In the genomic region with DNA sequence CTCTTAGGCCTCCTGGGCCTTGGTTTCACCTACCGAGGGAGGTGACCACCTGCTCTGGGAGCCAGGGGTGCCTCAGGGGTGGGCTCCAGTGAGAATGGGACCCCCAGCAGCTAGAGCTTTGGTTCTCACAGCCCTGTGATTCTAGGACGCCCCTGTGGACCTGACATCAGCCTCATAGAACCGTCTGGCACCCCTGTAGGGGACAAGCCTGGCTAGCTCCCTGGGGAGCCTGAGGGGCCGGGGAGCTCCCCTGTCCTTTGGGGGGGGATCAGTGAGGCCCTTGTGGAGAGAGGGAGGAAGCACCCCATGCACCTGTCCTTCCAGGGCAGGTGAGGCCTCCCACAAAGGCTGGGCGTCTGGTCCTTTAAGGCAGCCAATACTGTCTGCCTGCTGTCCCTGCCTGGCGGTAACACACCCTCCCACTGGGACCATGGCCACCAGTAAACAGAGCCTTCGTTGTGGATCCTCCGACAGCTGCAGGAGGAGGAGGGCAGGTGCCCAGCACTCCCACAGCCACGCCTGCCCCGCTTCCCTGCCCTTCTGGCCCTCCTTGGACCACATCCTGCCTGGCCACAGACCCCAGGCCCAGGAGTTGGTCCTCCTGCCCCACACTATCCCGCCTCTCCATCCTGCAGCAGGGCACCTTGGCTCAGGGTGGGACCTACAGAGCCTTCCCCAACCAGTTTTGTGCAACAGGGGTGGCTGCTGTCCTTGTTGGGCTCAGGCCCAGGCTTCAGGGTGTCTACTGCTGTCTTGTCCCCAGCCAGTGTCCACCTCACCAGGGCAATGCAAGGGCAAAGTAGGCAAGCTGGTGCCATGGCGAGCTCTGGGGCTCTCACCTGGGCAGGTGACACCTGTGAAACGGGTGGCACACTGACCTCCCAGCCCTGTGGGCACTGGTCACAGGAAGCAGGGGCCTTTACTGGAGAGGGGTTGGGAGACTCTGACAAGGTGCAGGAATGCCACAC, we compare ENCODE assay signal across 11 cellular contexts. TPM values are rescaled to one million over a fixed set of nuclear protein-coding genes. Genes with fewer than 3 reads are reported as not detected.
DNase-seq lines count a peak whose midpoint lies in the region; ATAC-seq and TF ChIP-seq lines count a peak whose summit lies in the region.
"Had no signal": no experiment of that assay in that cellular context is flagged by ENCODE, and none has a peak within 500 bp of the region (broad histone marks: within the 10 kb centered on the region; RNA-seq: fewer than 3 reads in every experiment).

No MANE protein-coding gene starts in this region.

- H3K4me1 ChIP-seq in skeletal muscle satellite cell (ENCODE audit: control insufficient read depth, insufficient read depth, low read length) = peaks cover 39% of the 10 kb centered on the region

- no peak overlapping the region for H3K9ac ChIP-seq in skeletal muscle satellite cell (ENCODE audit: low read depth, low read length)

- ATAC-seq in GM18505 (IDR thresholded peaks at IDR 0.05; ENCODE audit: unreplicated experiment) = no peak

- no peak for TF ChIP-seq POLR2A in GM18505 (IDR thresholded peaks at IDR 0.05; ENCODE audit: borderline replicate concordance, extremely low read depth, insufficient read depth, insufficient read length)

- peak overlapping the region; percentile 96 for H3K4me2 ChIP-seq in skeletal muscle satellite cell (ENCODE audit: low read length)

- peak; percentile 76 for DNase-seq in NCI-H748 (lab: John Stamatoyannopoulos, UW; ENCODE audit: unreplicated experiment)
- no peak for DNase-seq in NCI-H748 treated with DMSO at 0.1 percent for 48 hours (lab: John Stamatoyannopoulos, UW)
- peak; percentile 85 for DNase-seq in NCI-H69 (lab: John Stamatoyannopoulos, UW)
- DNase-seq in globus pallidus (ENCODE audit: low spot score) = peak; percentile 92
- no peak for DNase-seq in SKM-1 treated with dmso at 0.1 percent for 144 hours (lab: John Stamatoyannopoulos, UW; ENCODE audit: unreplicated experiment)
- no peak for DNase-seq in activated naive CD4-positive, alpha-beta T cell treated with Interleukin-2 at 50 U/mL for 16 hours
- DNase-seq: effector memory CD4-positive, alpha-beta T cell; SIG-M5; tibial artery had no signal

- H3K9me3 ChIP-seq in skeletal muscle satellite cell (replicated peaks; ENCODE audit: low read length) = no peaks in the 10 kb centered on the region
- H3K9me3 ChIP-seq: tibial artery had no signal

- H3K4me3 ChIP-seq in skeletal muscle satellite cell (ENCODE audit: low read length) = no peak overlapping the region
- H3K4me3 ChIP-seq: tibial artery had no signal

- no peaks in the 10 kb centered on the region for H3K27me3 ChIP-seq in skeletal muscle satellite cell (ENCODE audit: control insufficient read depth, insufficient read depth, low read length)

- peaks cover 15% of the 10 kb centered on the region for H3K36me3 ChIP-seq in skeletal muscle satellite cell (ENCODE audit: insufficient read depth, low read length)

RNA-seq across cellular contexts. Expression of a gene that starts 3.0 kb away (rescaled TPM):
- 261 and 457 TPM in 2 replicates for total RNA-seq in skeletal muscle satellite cell (2012; rRNA removed)

RNA-seq across cellular contexts. Expression of a gene that starts 7.3 kb away (rescaled TPM):
- not detected in 2 replicates for total RNA-seq in skeletal muscle satellite cell (2012; rRNA removed)

RNA-seq across cellular contexts. Expression of a gene that starts 10.7 kb away (rescaled TPM):
- total RNA-seq in skeletal muscle satellite cell (2012; rRNA removed) = not detected in 2 replicates

RNA-seq across cellular contexts. Expression of a gene that starts 13.0 kb away (rescaled TPM):
- not detected in 2 replicates for total RNA-seq in skeletal muscle satellite cell (2012; rRNA removed)

RNA-seq across cellular contexts. Expression of a gene that starts 13.1 kb away (rescaled TPM):
- 0.22 and 1.0 TPM in 2 replicates for total RNA-seq in skeletal muscle satellite cell (2012; rRNA removed)

Comparison
In these comparisons a context has a peak if more than half of its experiments do, and no peak if none do; other contexts are left out.
1. DNase-seq: peak in NCI-H748 (single experiment), NCI-H69 (single experiment) and globus pallidus (single experiment); none in NCI-H748 treated with DMSO at 0.1 percent for 48 hours (single experiment), SKM-1 treated with dmso at 0.1 percent for 144 hours (single experiment) and activated naive CD4-positive, alpha-beta T cell treated with Interleukin-2 at 50 U/mL for 16 hours (single experiment).